ENCODE assay signal across 19 cellular contexts in the genomic region with DNA sequence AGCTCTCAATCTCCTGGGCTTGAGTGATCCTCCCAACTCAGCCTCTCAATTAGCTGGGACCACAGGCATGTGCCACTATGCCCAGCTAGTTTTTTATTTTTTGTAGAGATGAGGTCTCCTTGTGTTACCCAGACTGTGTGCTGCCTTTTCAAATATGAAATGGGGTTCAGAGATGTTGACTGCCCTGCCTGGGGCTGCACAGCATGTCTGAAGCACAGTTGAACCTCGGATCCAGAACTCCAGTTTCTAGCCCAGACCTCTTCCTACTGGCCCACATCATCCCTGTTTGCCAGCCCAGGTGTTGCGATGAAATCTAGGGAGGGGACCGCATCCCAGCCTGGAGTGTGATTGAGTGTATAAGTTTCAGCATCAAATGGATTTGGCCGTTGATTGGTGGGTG.
DNase-seq lines count a peak whose midpoint lies in the region; ATAC-seq, FAIRE-seq and TF ChIP-seq lines count a peak whose summit lies in the region.
"Had no signal": no experiment of that assay in that cellular context is flagged by ENCODE, and none has a peak within 500 bp of the region (broad histone marks: within the 10 kb centered on the region; RNA-seq: fewer than 3 reads in every experiment).

No MANE protein-coding gene starts in this region.

- H4K12ac ChIP-seq in trophoblast cell (ENCODE audit: low read depth, low read length): no peak overlapping the region

- no peak overlapping the region for H3K9ac ChIP-seq in K562 (ENCODE audit: insufficient read depth in 1 of 2, low read depth in 2 of 2, low read length in 2 of 2)
- H3K9ac ChIP-seq in neural progenitor cell: no peak overlapping the region
- no peak overlapping the region for H3K9ac ChIP-seq in trophoblast cell (ENCODE audit: low read length)

- no peak for ATAC-seq in K562
- no peak for ATAC-seq in gastroesophageal sphincter
- no peak for ATAC-seq in GM19467 (IDR thresholded peaks at IDR 0.05; ENCODE audit: unreplicated experiment)
- ATAC-seq in activated naive CD8-positive, alpha-beta T cell treated with anti-CD3 and anti-CD28 coated beads, Interleukin-2, amount 50 U/mL, for 24 hours: no peak

- in situ Hi-C loops in K562 (cut with MboI): loop anchor here (25.0 kb wide), 1 partner anchor 673 kb away; the partner anchor contains the start of gene PRRX2

- no peak overlapping the region for H3K4me3 Mint-ChIP-seq in neural progenitor cell
- H3K4me3 Mint-ChIP-seq in activated naive CD8-positive, alpha-beta T cell treated with anti-CD3 and anti-CD28 coated beads, Interleukin-2, amount 50 U/mL, for 24 hours: no peak overlapping the region
- H3K4me3 Mint-ChIP-seq: CD4-positive, alpha-beta T cell; H9 had no signal

- peaks cover 0 to 18% of the 10 kb centered on the region in 2 experiments; a peak in 2 of 5 replicates for H3K4me1 ChIP-seq in K562 (replicated peaks in 1 of 2; ENCODE audit: control insufficient read depth in 2 of 2, insufficient read depth in 2 of 2, low read length in 2 of 2)
- peaks cover 5 to 48% (median 21%) of the 10 kb centered on the region in 3 donors for H3K4me1 ChIP-seq in gastroesophageal sphincter
- H3K4me1 ChIP-seq in neural progenitor cell: peaks cover 8% of the 10 kb centered on the region
- H3K4me1 ChIP-seq in trophoblast cell (ENCODE audit: control insufficient read depth in 1 of 2, insufficient read depth in 2 of 2, low read length in 2 of 2): peaks cover 19 to 20% of the 10 kb centered on the region in 2 experiments
- H3K4me1 ChIP-seq: Caco-2 had no signal

- BruUV-seq in K562 (replicated peaks; lab: Mats Ljungman, UMichigan): no TSS peak

- peaks cover 6% of the 10 kb centered on the region for H3K4me1 Mint-ChIP-seq in neural progenitor cell
- no peaks in the 10 kb centered on the region for H3K4me1 Mint-ChIP-seq in activated naive CD8-positive, alpha-beta T cell treated with anti-CD3 and anti-CD28 coated beads, Interleukin-2, amount 50 U/mL, for 24 hours

- no peak for FAIRE-seq in K562 (lab: Jason Lieb, UNC)
- FAIRE-seq: A204.1, D721Med, GM12892, GM18507, H1 had no signal

- H3K4ac ChIP-seq in trophoblast cell (ENCODE audit: low read depth, low read length): no peak overlapping the region

- TF ChIP-seq EP300 in K562 (IDR thresholded peaks at IDR 0.05; ENCODE audit: low read length): no peak
- no peak for TF ChIP-seq EP300 in gastroesophageal sphincter (IDR thresholded peaks at IDR 0.05)

- H3K14ac ChIP-seq in trophoblast cell (ENCODE audit: low read length): no peak overlapping the region

- no peak overlapping the region for H3K4me3 ChIP-seq in K562
- no peak overlapping the region for H3K4me3 ChIP-seq in gastroesophageal sphincter
- H3K4me3 ChIP-seq in neural progenitor cell: no peak overlapping the region
- H3K4me3 ChIP-seq in trophoblast cell (ENCODE audit: low read depth, low read length): no peak overlapping the region

- H3K18ac ChIP-seq in trophoblast cell (ENCODE audit: low read length): no peak overlapping the region

- CTCF ChIA-PET in K562 (lab: Yijun Ruan, JAX; ENCODE audit: low intra/inter-chr PET ratio): no interaction called here

- H2AFZ ChIP-seq in K562 (ENCODE audit: low read depth, low read length) (no peak overlapping the region), neural progenitor cell (replicated peaks) (no peak overlapping the region), trophoblast cell (ENCODE audit: insufficient read depth, low read length, poor library complexity) (no peak overlapping the region)

- no peaks in the 10 kb centered on the region for H3K9me3 Mint-ChIP-seq in neural progenitor cell
- no peaks in the 10 kb centered on the region for H3K9me3 Mint-ChIP-seq in activated naive CD8-positive, alpha-beta T cell treated with anti-CD3 and anti-CD28 coated beads, Interleukin-2, amount 50 U/mL, for 24 hours
- H3K9me3 Mint-ChIP-seq: CD4-positive, alpha-beta T cell; H9 had no signal

- H3K9me3 ChIP-seq in K562 (replicated peaks; ENCODE audit: control insufficient read depth, insufficient read depth, low read depth, low read length) (no peaks in the 10 kb centered on the region), gastroesophageal sphincter (no peaks in the 10 kb centered on the region), neural progenitor cell (ENCODE audit: low read depth) (no peaks in the 10 kb centered on the region), trophoblast cell (ENCODE audit: insufficient read depth, low read depth, low read length) (peaks cover 3% of the 10 kb centered on the region)
- H3K9me3 ChIP-seq: Caco-2 had no signal

- H4K20me1 ChIP-seq in K562 (replicated peaks; ENCODE audit: control insufficient read depth, insufficient read depth, low read length): peaks cover 13% of the 10 kb centered on the region
- no peaks in the 10 kb centered on the region for H4K20me1 ChIP-seq in neural progenitor cell (ENCODE audit: low read depth)

- no peak overlapping the region for H4K8ac ChIP-seq in trophoblast cell (ENCODE audit: low read depth, low read length)

- WGBS in K562 (ENCODE audit: insufficient coverage, low coverage, missing lambda C conversion rate): 6% methylated on average over 4 of the region's 4 CpGs
- WGBS in gastroesophageal sphincter (ENCODE audit: low coverage in 1 of 2), 2 donors: 89 to 90% methylated on average over 4 of the region's 4 CpGs
- no CpG with 5 or more reads among the region's 4 CpGs for WGBS in trophoblast cell (ENCODE audit: extremely low coverage, insufficient coverage, insufficient read length)

- H3K79me2 ChIP-seq in K562 (ENCODE audit: control insufficient read depth, insufficient read depth, low read length) (no peaks in the 10 kb centered on the region), neural progenitor cell (ENCODE audit: low read depth) (no peaks in the 10 kb centered on the region), trophoblast cell (ENCODE audit: control insufficient read depth, insufficient read depth, low read length, poor library complexity) (no peaks in the 10 kb centered on the region)

- H3K27ac ChIP-seq in K562 (ENCODE audit: extremely low read depth, low read depth, low read length) (no peak overlapping the region), gastroesophageal sphincter (peak overlapping the region in 3 of 4 donors; percentile 53 to 94 (median 91)), neural progenitor cell (no peak overlapping the region), trophoblast cell (ENCODE audit: low read depth, low read length) (no peak overlapping the region)
- H3K27ac ChIP-seq: C4-2B had no signal

- intact Hi-C loops in K562 (cut with micrococcal nuclease): no loop called here

- no peaks in the 10 kb centered on the region for H3K36me3 ChIP-seq in K562 (ENCODE audit: control insufficient read depth, insufficient read depth, low read length)
- peaks cover 0 to 5% of the 10 kb centered on the region in 2 donors for H3K36me3 ChIP-seq in gastroesophageal sphincter
- H3K36me3 ChIP-seq in neural progenitor cell: no peaks in the 10 kb centered on the region
- no peaks in the 10 kb centered on the region for H3K36me3 ChIP-seq in trophoblast cell (ENCODE audit: control insufficient read depth in 1 of 2, insufficient read depth in 2 of 2, low read length in 2 of 2)

- H2BK12ac ChIP-seq in trophoblast cell (ENCODE audit: low read length): no peak overlapping the region

- H3F3A ChIP-seq in neural progenitor cell (ENCODE audit: low read depth): no peaks in the 10 kb centered on the region

- H3K36me3 Mint-ChIP-seq in neural progenitor cell: no peaks in the 10 kb centered on the region
- no peaks in the 10 kb centered on the region for H3K36me3 Mint-ChIP-seq in activated naive CD8-positive, alpha-beta T cell treated with anti-CD3 and anti-CD28 coated beads, Interleukin-2, amount 50 U/mL, for 24 hours (ENCODE audit: low read depth)

- POLR2A ChIA-PET in K562 (lab: Yijun Ruan, JAX): no interaction called here

- DNase-seq in K562 (ENCODE audit: extremely low read depth in 1 of 4, low spot score in 3 of 4) (no peak), neural progenitor cell (ENCODE audit: low spot score) (no peak), trophoblast cell (no peak), GOT3 (lab: John Stamatoyannopoulos, UW) (no peak)
- no peak for DNase-seq in activated naive CD8-positive, alpha-beta T cell treated with anti-CD3 and anti-CD28 coated beads, Interleukin-2, amount 50 U/mL, for 24 hours
- DNase-seq: AML-193; Caco-2; CD4-positive, alpha-beta T cell; DMS79; GDM1; H9 had no signal

- TF ChIP-seq RAD21 in K562 (CRISPR knock-in tag; conservative IDR thresholded peaks at IDR 0.05 in 1 of 2, IDR thresholded peaks at IDR 0.05 in 1 of 2): no peak

- TF ChIP-seq POLR2A in K562 (conservative IDR thresholded peaks at IDR 0.05) (no peak), gastroesophageal sphincter (IDR thresholded peaks at IDR 0.05) (no peak)

- H3K27me3 ChIP-seq in K562 (ENCODE audit: control insufficient read depth in 2 of 2, insufficient read depth in 2 of 2, low read length in 2 of 2) (peaks cover 28 to 43% of the 10 kb centered on the region in 2 experiments), gastroesophageal sphincter (no peaks in the 10 kb centered on the region), neural progenitor cell (no peaks in the 10 kb centered on the region), trophoblast cell (ENCODE audit: insufficient read depth, low read length) (no peaks in the 10 kb centered on the region)

- peaks cover 4% of the 10 kb centered on the region for H3K79me1 ChIP-seq in trophoblast cell (ENCODE audit: low read length)

- no peak overlapping the region for H2BK120ac ChIP-seq in trophoblast cell (ENCODE audit: insufficient read depth, low read length, poor library complexity)

- no peak overlapping the region for H3K23ac ChIP-seq in trophoblast cell (ENCODE audit: low read length)

- H4K91ac ChIP-seq in trophoblast cell (ENCODE audit: low read depth, low read length): no peak overlapping the region

- H2AK5ac ChIP-seq in trophoblast cell (ENCODE audit: low read length): no peak overlapping the region

- H3K27ac Mint-ChIP-seq in neural progenitor cell: peak overlapping the region; percentile 40
- no peak overlapping the region for H3K27ac Mint-ChIP-seq in activated naive CD8-positive, alpha-beta T cell treated with anti-CD3 and anti-CD28 coated beads, Interleukin-2, amount 50 U/mL, for 24 hours
- H3K27ac Mint-ChIP-seq: CD4-positive, alpha-beta T cell had no signal

- H3K4me2 ChIP-seq in K562 (ENCODE audit: insufficient read depth, low read length) (no peak overlapping the region), neural progenitor cell (no peak overlapping the region), trophoblast cell (ENCODE audit: low read length) (no peak overlapping the region)

- H3K9me1 ChIP-seq in K562 (ENCODE audit: control insufficient read depth, insufficient read depth, low read length): peaks cover 2% of the 10 kb centered on the region

- no peak overlapping the region for H2BK5ac ChIP-seq in trophoblast cell (ENCODE audit: low read depth, low read length, poor library complexity)

- peaks cover 18% of the 10 kb centered on the region for H3K27me3 Mint-ChIP-seq in neural progenitor cell (ENCODE audit: insufficient read depth, low read depth)
- peaks cover 26% of the 10 kb centered on the region for H3K27me3 Mint-ChIP-seq in activated naive CD8-positive, alpha-beta T cell treated with anti-CD3 and anti-CD28 coated beads, Interleukin-2, amount 50 U/mL, for 24 hours

- no peak for TF ChIP-seq CTCF in K562 (IDR thresholded peaks at IDR 0.05 in 2 of 3, conservative IDR thresholded peaks at IDR 0.05 in 1 of 3; ENCODE audit: insufficient read depth in 2 of 3, low read depth in 1 of 3, low read length in 3 of 3)
- no peak for TF ChIP-seq CTCF in gastroesophageal sphincter (IDR thresholded peaks at IDR 0.05)
- no peak for TF ChIP-seq CTCF in neural progenitor cell (IDR thresholded peaks at IDR 0.05)

Comparison
In these comparisons a context has a peak if more than half of its experiments do, and no peak if none do; other contexts are left out.
1. H3K27ac ChIP-seq: peak in gastroesophageal sphincter (3 of 4); none in K562 (single experiment), neural progenitor cell (single experiment) and trophoblast cell (single experiment).